In the genomic region with DNA sequence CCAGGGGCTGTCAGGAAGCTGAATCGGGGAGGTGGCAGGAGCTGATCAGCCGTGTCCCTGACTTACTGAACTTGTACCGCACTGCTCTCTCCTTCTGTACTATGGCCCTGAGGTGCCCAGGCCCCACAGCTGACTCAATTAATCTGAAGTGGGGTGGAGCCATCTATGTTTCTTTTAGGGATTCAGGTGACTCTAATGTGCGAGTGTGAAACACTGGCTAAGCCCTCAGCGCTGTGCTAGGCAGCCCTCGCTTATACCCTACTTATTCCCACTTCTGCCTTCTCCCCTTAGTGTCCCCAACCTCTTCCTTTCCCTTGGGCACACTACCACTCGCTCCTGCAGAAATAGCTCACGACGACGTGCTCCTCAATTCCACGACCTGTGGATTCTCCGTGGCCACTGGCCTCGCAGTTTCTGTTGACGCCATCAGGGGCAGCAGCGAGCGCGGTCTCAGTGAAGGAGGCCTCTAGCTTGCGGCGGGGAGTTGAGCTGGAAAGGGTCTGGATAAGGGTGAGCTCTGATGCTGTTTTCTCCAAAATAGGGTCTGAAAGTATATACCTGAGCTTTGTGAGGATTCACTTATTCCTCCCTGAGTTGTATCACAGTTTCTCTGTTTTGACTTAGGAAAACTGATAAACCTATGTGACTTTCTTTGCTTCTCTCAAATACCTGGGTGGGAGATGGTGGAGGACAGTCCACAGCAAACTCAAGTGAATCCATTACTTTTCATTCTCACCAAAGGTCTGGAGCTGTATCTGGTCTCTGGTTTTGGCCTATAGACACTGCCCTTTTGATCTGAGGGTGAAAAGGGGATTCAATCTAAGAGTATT, we compare ENCODE assay signal across 8 cellular contexts.
A peak's percentile ranks its signal among the peaks of the same experiment; 100 is the strongest.
DNase-seq lines count a peak whose midpoint lies in the region; ATAC-seq and TF ChIP-seq lines count a peak whose summit lies in the region.

No MANE protein-coding gene starts in this region.

- ATAC-seq in CD4-positive, CD25-positive, alpha-beta regulatory T cell (ENCODE audit: low read depth in 2 of 2): no peak
- ATAC-seq in HG03520 (IDR thresholded peaks at IDR 0.05; ENCODE audit: unreplicated experiment) (peak; percentile 51), HG03175 (IDR thresholded peaks at IDR 0.05; ENCODE audit: unreplicated experiment) (no peak)

- peak; percentile 83 for TF ChIP-seq CTCF in neural progenitor cell (IDR thresholded peaks at IDR 0.05)
- TF ChIP-seq CTCF in vagina (IDR thresholded peaks at IDR 0.05): peak in 2 of 3 experiments; percentile 24 to 36

- H3K4me3 ChIP-seq in CD4-positive, CD25-positive, alpha-beta regulatory T cell (ENCODE audit: low read depth, low read length): no peak overlapping the region
- H3K4me3 ChIP-seq in neural progenitor cell (peak overlapping the region; percentile 23), vagina (no peak overlapping the region)

- H3K4me2 ChIP-seq in neural progenitor cell: peak overlapping the region; percentile 58

- peaks cover 19% of the 10 kb centered on the region for H3K27me3 Mint-ChIP-seq in CD4-positive, CD25-positive, alpha-beta regulatory T cell
- H3K27me3 Mint-ChIP-seq in activated CD4-positive, alpha-beta memory T cell treated with anti-CD3 and anti-CD28 coated beads, Interleukin-2, amount 10 ng/mL, durations not matched to agents 7 days and 5 days: no peaks in the 10 kb centered on the region
- no peaks in the 10 kb centered on the region for H3K27me3 Mint-ChIP-seq in neural progenitor cell (ENCODE audit: insufficient read depth, low read depth)

- no peak overlapping the region for H3K27ac ChIP-seq in CD4-positive, CD25-positive, alpha-beta regulatory T cell (ENCODE audit: insufficient read depth, low read length, poor library complexity, severe bottlenecking)
- H3K27ac ChIP-seq in neural progenitor cell: no peak overlapping the region
- H3K27ac ChIP-seq in vagina: no peak overlapping the region

- no peaks in the 10 kb centered on the region for H3F3A ChIP-seq in neural progenitor cell (ENCODE audit: low read depth)

- H3K27me3 ChIP-seq in CD4-positive, CD25-positive, alpha-beta regulatory T cell (ENCODE audit: control insufficient read depth, insufficient read depth, low read length): no peaks in the 10 kb centered on the region
- H3K27me3 ChIP-seq in neural progenitor cell: no peaks in the 10 kb centered on the region
- no peaks in the 10 kb centered on the region for H3K27me3 ChIP-seq in vagina

- CTCF ChIA-PET in activated CD4-positive, alpha-beta memory T cell treated with anti-CD3 and anti-CD28 coated beads, Interleukin-2, amount 10 ng/mL, durations not matched to agents 7 days and 5 days (lab: Charles Lee): interaction anchor here (0.7 to 1.7 kb wide), 15 partner anchors 9 to 409 kb away, joined by 3 to 12 read pairs (median 3); no protein-coding TSS in a partner anchor

- H3K4me1 Mint-ChIP-seq in CD4-positive, CD25-positive, alpha-beta regulatory T cell: peaks cover 0 to 9% (median 3%) of the 10 kb centered on the region in 4 donors
- H3K4me1 Mint-ChIP-seq in activated CD4-positive, alpha-beta memory T cell treated with anti-CD3 and anti-CD28 coated beads, Interleukin-2, amount 10 ng/mL, durations not matched to agents 7 days and 5 days: no peaks in the 10 kb centered on the region
- H3K4me1 Mint-ChIP-seq in neural progenitor cell: peaks cover 13% of the 10 kb centered on the region

- peaks cover 0 to 5% (median 0%) of the 10 kb centered on the region in 7 donors for H3K9me3 Mint-ChIP-seq in CD4-positive, CD25-positive, alpha-beta regulatory T cell
- no peaks in the 10 kb centered on the region for H3K9me3 Mint-ChIP-seq in activated CD4-positive, alpha-beta memory T cell treated with anti-CD3 and anti-CD28 coated beads, Interleukin-2, amount 10 ng/mL, durations not matched to agents 7 days and 5 days
- H3K9me3 Mint-ChIP-seq in neural progenitor cell: no peaks in the 10 kb centered on the region

- TF ChIP-seq POLR2A in erythroblast (IDR thresholded peaks at IDR 0.05; ENCODE audit: low read length) (no peak), vagina (IDR thresholded peaks at IDR 0.05) (no peak)

- H3K9ac ChIP-seq in neural progenitor cell: no peak overlapping the region

- peak; percentile 10 to 19 (median 13) for DNase-seq in CD4-positive, CD25-positive, alpha-beta regulatory T cell
- peak; percentile 33 for DNase-seq in activated CD4-positive, alpha-beta memory T cell treated with anti-CD3 and anti-CD28 coated beads, Interleukin-2, amount 10 ng/mL, durations not matched to agents 7 days and 5 days
- DNase-seq in erythroblast (lab: John Stamatoyannopoulos, UW) (peak; percentile 33 to 60), neural progenitor cell (ENCODE audit: low spot score) (peak; percentile 72), vagina (ENCODE audit: extremely low spot score in 2 of 2) (no peak), DMS79 treated with DMSO at 0.1 percent for 48 hours (lab: John Stamatoyannopoulos, UW) (no peak)

- intact Hi-C loops in vagina (cut with DNase I): loop anchor here (10.0 kb wide), 1 partner anchor 586 kb away; no protein-coding TSS in a partner anchor

- H3K4me1 ChIP-seq in CD4-positive, CD25-positive, alpha-beta regulatory T cell (ENCODE audit: control insufficient read depth, insufficient read depth, low read length, poor library complexity, severe bottlenecking): no peaks in the 10 kb centered on the region
- H3K4me1 ChIP-seq in neural progenitor cell: peaks cover 9% of the 10 kb centered on the region
- no peaks in the 10 kb centered on the region for H3K4me1 ChIP-seq in vagina

- H4K20me1 ChIP-seq in neural progenitor cell (ENCODE audit: low read depth): no peaks in the 10 kb centered on the region

- no peaks in the 10 kb centered on the region for H3K79me2 ChIP-seq in neural progenitor cell (ENCODE audit: low read depth)

- H3K36me3 ChIP-seq in CD4-positive, CD25-positive, alpha-beta regulatory T cell (ENCODE audit: control insufficient read depth, insufficient read depth, low read length): no peaks in the 10 kb centered on the region
- H3K36me3 ChIP-seq in neural progenitor cell: no peaks in the 10 kb centered on the region
- H3K36me3 ChIP-seq in vagina: no peaks in the 10 kb centered on the region

- H3K27ac Mint-ChIP-seq in CD4-positive, CD25-positive, alpha-beta regulatory T cell: no peak overlapping the region
- H3K27ac Mint-ChIP-seq in activated CD4-positive, alpha-beta memory T cell treated with anti-CD3 and anti-CD28 coated beads, Interleukin-2, amount 10 ng/mL, durations not matched to agents 7 days and 5 days: no peak overlapping the region
- H3K27ac Mint-ChIP-seq in neural progenitor cell: peak overlapping the region; percentile 93

- no peaks in the 10 kb centered on the region for H3K9me3 ChIP-seq in CD4-positive, CD25-positive, alpha-beta regulatory T cell (ENCODE audit: control insufficient read depth in 2 of 2, low read length in 2 of 2)
- H3K9me3 ChIP-seq in neural progenitor cell (ENCODE audit: low read depth): no peaks in the 10 kb centered on the region
- no peaks in the 10 kb centered on the region for H3K9me3 ChIP-seq in vagina

- H3K36me3 Mint-ChIP-seq in CD4-positive, CD25-positive, alpha-beta regulatory T cell: no peaks in the 10 kb centered on the region
- no peaks in the 10 kb centered on the region for H3K36me3 Mint-ChIP-seq in activated CD4-positive, alpha-beta memory T cell treated with anti-CD3 and anti-CD28 coated beads, Interleukin-2, amount 10 ng/mL, durations not matched to agents 7 days and 5 days (ENCODE audit: low read depth)
- H3K36me3 Mint-ChIP-seq in neural progenitor cell: no peaks in the 10 kb centered on the region

- H2AFZ ChIP-seq in neural progenitor cell (replicated peaks): peak overlapping the region; percentile 89

- no peak overlapping the region for H3K4me3 Mint-ChIP-seq in CD4-positive, CD25-positive, alpha-beta regulatory T cell
- no peak overlapping the region for H3K4me3 Mint-ChIP-seq in activated CD4-positive, alpha-beta memory T cell treated with anti-CD3 and anti-CD28 coated beads, Interleukin-2, amount 10 ng/mL, durations not matched to agents 7 days and 5 days
- peak overlapping the region; percentile 72 for H3K4me3 Mint-ChIP-seq in neural progenitor cell

- POLR2A ChIA-PET in activated CD4-positive, alpha-beta memory T cell treated with anti-CD3 and anti-CD28 coated beads, Interleukin-2, amount 10 ng/mL, durations not matched to agents 7 days and 5 days (lab: Charles Lee): no interaction called here

Comparison
In these comparisons a context has a peak if more than half of its experiments do, and no peak if none do; other contexts are left out.
1. DNase-seq: peak in CD4-positive, CD25-positive, alpha-beta regulatory T cell (3 of 3), activated CD4-positive, alpha-beta memory T cell treated with anti-CD3 and anti-CD28 coated beads, Interleukin-2, amount 10 ng/mL, durations not matched to agents 7 days and 5 days (single experiment), erythroblast (2 of 2) and neural progenitor cell (single experiment); none in vagina (0 of 2) and DMS79 treated with DMSO at 0.1 percent for 48 hours (single experiment).